In genomic region chr22:41565403-41566054, GRCh38 we compare ENCODE assay signal across 1 cellular context.
TF ChIP-seq lines count a peak whose summit lies in the region.

No MANE protein-coding gene starts in this region.

TF ChIP-seq in GM23338, 12 proteins besides CTCF, POLR2A, EP300 and RAD21 (continued from another document):
- TF ChIP-seq ETS1 (IDR thresholded peaks at IDR 0.05) = no peak
- no peak for TF ChIP-seq ZNF331 (CRISPR knock-in tag; IDR thresholded peaks at IDR 0.05; ENCODE audit: low read depth)
- TF ChIP-seq REST (IDR thresholded peaks at IDR 0.05; ENCODE audit: unreplicated experiment) = no peak
- TF ChIP-seq JUNB (IDR thresholded peaks at IDR 0.05; ENCODE audit: unreplicated experiment) = no peak
- no peak for TF ChIP-seq ZNF114 (CRISPR knock-in tag; IDR thresholded peaks at IDR 0.05)
- no peak for TF ChIP-seq EZH2phosphoT487 (IDR thresholded peaks at IDR 0.05; ENCODE audit: unreplicated experiment)
- no peak for TF ChIP-seq POLR2AphosphoS5 (IDR thresholded peaks at IDR 0.05; ENCODE audit: low read depth)
- no peak for TF ChIP-seq EZH2 (IDR thresholded peaks at IDR 0.05; ENCODE audit: low read depth, unreplicated experiment)
- TF ChIP-seq NANOG (IDR thresholded peaks at IDR 0.05; ENCODE audit: borderline replicate concordance) = no peak
